1 cellular context compared by ENCODE assay signal in genomic region chr6:34887753-34888440, GRCh38.
TF ChIP-seq lines count a peak whose summit lies in the region.

TAF11 (minus strand) TSS chr6:34888042; CDS start chr6:34887957, 85 bp downstream.

TF ChIP-seq in GM12878, 131 proteins besides CTCF, POLR2A, EP300 and RAD21 (continued from another document and continues in another):
- TF ChIP-seq, protein P1, sequence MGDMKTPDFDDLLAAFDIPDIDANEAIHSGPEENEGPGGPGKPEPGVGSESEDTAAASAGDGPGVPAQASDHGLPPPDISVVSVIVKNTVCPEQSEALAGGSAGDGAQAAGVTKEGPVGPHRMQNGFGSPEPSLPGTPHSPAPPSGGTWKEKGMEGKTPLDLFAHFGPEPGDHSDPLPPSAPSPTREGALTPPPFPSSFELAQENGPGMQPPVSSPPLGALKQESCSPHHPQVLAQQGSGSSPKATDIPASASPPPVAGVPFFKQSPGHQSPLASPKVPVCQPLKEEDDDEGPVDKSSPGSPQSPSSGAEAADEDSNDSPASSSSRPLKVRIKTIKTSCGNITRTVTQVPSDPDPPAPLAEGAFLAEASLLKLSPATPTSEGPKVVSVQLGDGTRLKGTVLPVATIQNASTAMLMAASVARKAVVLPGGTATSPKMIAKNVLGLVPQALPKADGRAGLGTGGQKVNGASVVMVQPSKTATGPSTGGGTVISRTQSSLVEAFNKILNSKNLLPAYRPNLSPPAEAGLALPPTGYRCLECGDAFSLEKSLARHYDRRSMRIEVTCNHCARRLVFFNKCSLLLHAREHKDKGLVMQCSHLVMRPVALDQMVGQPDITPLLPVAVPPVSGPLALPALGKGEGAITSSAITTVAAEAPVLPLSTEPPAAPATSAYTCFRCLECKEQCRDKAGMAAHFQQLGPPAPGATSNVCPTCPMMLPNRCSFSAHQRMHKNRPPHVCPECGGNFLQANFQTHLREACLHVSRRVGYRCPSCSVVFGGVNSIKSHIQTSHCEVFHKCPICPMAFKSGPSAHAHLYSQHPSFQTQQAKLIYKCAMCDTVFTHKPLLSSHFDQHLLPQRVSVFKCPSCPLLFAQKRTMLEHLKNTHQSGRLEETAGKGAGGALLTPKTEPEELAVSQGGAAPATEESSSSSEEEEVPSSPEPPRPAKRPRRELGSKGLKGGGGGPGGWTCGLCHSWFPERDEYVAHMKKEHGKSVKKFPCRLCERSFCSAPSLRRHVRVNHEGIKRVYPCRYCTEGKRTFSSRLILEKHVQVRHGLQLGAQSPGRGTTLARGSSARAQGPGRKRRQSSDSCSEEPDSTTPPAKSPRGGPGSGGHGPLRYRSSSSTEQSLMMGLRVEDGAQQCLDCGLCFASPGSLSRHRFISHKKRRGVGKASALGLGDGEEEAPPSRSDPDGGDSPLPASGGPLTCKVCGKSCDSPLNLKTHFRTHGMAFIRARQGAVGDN (IDR thresholded peaks at IDR 0.05): no peak; the same call in 1 of the 2 replicates
- 0 out of 2 replicates have a peak, but pooled peaks have one; percentile 39 for TF ChIP-seq IRF4 (IDR thresholded peaks at IDR 0.05; ENCODE audit: low read depth, low read length)
- 0 out of 2 replicates have a peak, but pooled peaks have one; percentile 77 for TF ChIP-seq ZNF207 (IDR thresholded peaks at IDR 0.05; ENCODE audit: borderline replicate concordance)
- TF ChIP-seq ZNF217 (IDR thresholded peaks at IDR 0.05): no peak
- TF ChIP-seq, protein P2, sequence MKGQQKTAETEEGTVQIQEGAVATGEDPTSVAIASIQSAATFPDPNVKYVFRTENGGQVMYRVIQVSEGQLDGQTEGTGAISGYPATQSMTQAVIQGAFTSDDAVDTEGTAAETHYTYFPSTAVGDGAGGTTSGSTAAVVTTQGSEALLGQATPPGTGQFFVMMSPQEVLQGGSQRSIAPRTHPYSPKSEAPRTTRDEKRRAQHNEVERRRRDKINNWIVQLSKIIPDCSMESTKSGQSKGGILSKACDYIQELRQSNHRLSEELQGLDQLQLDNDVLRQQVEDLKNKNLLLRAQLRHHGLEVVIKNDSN (IDR thresholded peaks at IDR 0.05; ENCODE audit: borderline replicate concordance, extremely low read length, insufficient read depth, low read depth, low read length): no peak
- TF ChIP-seq JUND (IDR thresholded peaks at IDR 0.05; ENCODE audit: low read depth, low read length): 0 out of 2 replicates have a peak, but pooled peaks have one; percentile 36
- no peak for TF ChIP-seq CHD4 (IDR thresholded peaks at IDR 0.05)
- TF ChIP-seq ZNF592 (IDR thresholded peaks at IDR 0.05): no peak
- TF ChIP-seq ZZZ3 (IDR thresholded peaks at IDR 0.05; ENCODE audit: control insufficient read depth, insufficient read length, low read depth): no peak
- TF ChIP-seq, protein P3, sequence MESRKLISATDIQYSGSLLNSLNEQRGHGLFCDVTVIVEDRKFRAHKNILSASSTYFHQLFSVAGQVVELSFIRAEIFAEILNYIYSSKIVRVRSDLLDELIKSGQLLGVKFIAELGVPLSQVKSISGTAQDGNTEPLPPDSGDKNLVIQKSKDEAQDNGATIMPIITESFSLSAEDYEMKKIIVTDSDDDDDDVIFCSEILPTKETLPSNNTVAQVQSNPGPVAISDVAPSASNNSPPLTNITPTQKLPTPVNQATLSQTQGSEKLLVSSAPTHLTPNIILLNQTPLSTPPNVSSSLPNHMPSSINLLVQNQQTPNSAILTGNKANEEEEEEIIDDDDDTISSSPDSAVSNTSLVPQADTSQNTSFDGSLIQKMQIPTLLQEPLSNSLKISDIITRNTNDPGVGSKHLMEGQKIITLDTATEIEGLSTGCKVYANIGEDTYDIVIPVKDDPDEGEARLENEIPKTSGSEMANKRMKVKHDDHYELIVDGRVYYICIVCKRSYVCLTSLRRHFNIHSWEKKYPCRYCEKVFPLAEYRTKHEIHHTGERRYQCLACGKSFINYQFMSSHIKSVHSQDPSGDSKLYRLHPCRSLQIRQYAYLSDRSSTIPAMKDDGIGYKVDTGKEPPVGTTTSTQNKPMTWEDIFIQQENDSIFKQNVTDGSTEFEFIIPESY (IDR thresholded peaks at IDR 0.05): no peak
- no peak for TF ChIP-seq RAD51 (IDR thresholded peaks at IDR 0.05)
- TF ChIP-seq FOXK2 (IDR thresholded peaks at IDR 0.05): no peak
- peak; percentile 90 for TF ChIP-seq MXI1 (IDR thresholded peaks at IDR 0.05; ENCODE audit: low read depth, low read length)
- TF ChIP-seq KDM1A (IDR thresholded peaks at IDR 0.05; ENCODE audit: borderline replicate concordance): no peak
- 0 out of 2 replicates have a peak, but pooled peaks have one; percentile 69 for TF ChIP-seq LARP7 (IDR thresholded peaks at IDR 0.05)
- TF ChIP-seq STAT1 (conservative IDR thresholded peaks at IDR 0.05): peak; percentile 87; the same call in 1 of the 2 replicates
- TF ChIP-seq FOS (IDR thresholded peaks at IDR 0.05; ENCODE audit: borderline replicate concordance, extremely low read depth, insufficient read length): no peak
- TF ChIP-seq GABPA (IDR thresholded peaks at IDR 0.05; ENCODE audit: low read depth): peak; percentile 84
- TF ChIP-seq, protein P4, sequence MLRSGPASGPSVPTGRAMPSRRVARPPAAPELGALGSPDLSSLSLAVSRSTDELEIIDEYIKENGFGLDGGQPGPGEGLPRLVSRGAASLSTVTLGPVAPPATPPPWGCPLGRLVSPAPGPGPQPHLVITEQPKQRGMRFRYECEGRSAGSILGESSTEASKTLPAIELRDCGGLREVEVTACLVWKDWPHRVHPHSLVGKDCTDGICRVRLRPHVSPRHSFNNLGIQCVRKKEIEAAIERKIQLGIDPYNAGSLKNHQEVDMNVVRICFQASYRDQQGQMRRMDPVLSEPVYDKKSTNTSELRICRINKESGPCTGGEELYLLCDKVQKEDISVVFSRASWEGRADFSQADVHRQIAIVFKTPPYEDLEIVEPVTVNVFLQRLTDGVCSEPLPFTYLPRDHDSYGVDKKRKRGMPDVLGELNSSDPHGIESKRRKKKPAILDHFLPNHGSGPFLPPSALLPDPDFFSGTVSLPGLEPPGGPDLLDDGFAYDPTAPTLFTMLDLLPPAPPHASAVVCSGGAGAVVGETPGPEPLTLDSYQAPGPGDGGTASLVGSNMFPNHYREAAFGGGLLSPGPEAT (IDR thresholded peaks at IDR 0.05; ENCODE audit: low read depth): peak; percentile 97
- TF ChIP-seq ESRRA (IDR thresholded peaks at IDR 0.05; ENCODE audit: low read length): no peak
- TF ChIP-seq, protein P5, sequence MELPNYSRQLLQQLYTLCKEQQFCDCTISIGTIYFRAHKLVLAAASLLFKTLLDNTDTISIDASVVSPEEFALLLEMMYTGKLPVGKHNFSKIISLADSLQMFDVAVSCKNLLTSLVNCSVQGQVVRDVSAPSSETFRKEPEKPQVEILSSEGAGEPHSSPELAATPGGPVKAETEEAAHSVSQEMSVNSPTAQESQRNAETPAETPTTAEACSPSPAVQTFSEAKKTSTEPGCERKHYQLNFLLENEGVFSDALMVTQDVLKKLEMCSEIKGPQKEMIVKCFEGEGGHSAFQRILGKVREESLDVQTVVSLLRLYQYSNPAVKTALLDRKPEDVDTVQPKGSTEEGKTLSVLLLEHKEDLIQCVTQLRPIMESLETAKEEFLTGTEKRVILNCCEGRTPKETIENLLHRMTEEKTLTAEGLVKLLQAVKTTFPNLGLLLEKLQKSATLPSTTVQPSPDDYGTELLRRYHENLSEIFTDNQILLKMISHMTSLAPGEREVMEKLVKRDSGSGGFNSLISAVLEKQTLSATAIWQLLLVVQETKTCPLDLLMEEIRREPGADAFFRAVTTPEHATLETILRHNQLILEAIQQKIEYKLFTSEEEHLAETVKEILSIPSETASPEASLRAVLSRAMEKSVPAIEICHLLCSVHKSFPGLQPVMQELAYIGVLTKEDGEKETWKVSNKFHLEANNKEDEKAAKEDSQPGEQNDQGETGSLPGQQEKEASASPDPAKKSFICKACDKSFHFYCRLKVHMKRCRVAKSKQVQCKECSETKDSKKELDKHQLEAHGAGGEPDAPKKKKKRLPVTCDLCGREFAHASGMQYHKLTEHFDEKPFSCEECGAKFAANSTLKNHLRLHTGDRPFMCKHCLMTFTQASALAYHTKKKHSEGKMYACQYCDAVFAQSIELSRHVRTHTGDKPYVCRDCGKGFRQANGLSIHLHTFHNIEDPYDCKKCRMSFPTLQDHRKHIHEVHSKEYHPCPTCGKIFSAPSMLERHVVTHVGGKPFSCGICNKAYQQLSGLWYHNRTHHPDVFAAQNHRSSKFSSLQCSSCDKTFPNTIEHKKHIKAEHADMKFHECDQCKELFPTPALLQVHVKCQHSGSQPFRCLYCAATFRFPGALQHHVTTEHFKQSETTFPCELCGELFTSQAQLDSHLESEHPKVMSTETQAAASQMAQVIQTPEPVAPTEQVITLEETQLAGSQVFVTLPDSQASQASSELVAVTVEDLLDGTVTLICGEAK (IDR thresholded peaks at IDR 0.05; ENCODE audit: borderline replicate concordance): peak; percentile 80
- TF ChIP-seq PBX3 (IDR thresholded peaks at IDR 0.05; ENCODE audit: insufficient replicate concordance, low read depth, low read length): no peak
- no peak for TF ChIP-seq BCL11A (IDR thresholded peaks at IDR 0.05; ENCODE audit: low read depth, low read length)
- TF ChIP-seq SRF (IDR thresholded peaks at IDR 0.05; ENCODE audit: low read depth in 2 of 2, low read length in 2 of 2): peak in 1 of 2 experiments; percentile 90; a peak in 2 of 4 replicates
- TF ChIP-seq CUX1 (IDR thresholded peaks at IDR 0.05; ENCODE audit: insufficient replicate concordance, low read depth, low read length): peak; percentile 21
- no peak for TF ChIP-seq SUPT20H (IDR thresholded peaks at IDR 0.05; ENCODE audit: borderline replicate concordance, control insufficient read depth, low read depth, low read length)
